ENCODE assay signal across 1 cellular context in genomic region chr21:27134513-27134912, GRCh38.
TF ChIP-seq lines count a peak whose summit lies in the region.

No MANE protein-coding gene starts in this region.

TF ChIP-seq in IMR-90, 13 proteins besides CTCF, POLR2A, EP300 and RAD21 (continued from another document):
- no peak for TF ChIP-seq ELK1 (IDR thresholded peaks at IDR 0.05; ENCODE audit: borderline replicate concordance, low read depth, low read length)
- TF ChIP-seq NFE2L2 (IDR thresholded peaks at IDR 0.05; ENCODE audit: low read depth, low read length): no peak
- no peak for TF ChIP-seq MAFK (IDR thresholded peaks at IDR 0.05; ENCODE audit: low read depth, low read length)
- no peak for TF ChIP-seq FOS (IDR thresholded peaks at IDR 0.05; ENCODE audit: low read depth, low read length)
- TF ChIP-seq CHD1 (IDR thresholded peaks at IDR 0.05; ENCODE audit: low read depth, low read length): no peak
- no peak for TF ChIP-seq USF2 (IDR thresholded peaks at IDR 0.05; ENCODE audit: low read depth, low read length)
- TF ChIP-seq RFX5 (IDR thresholded peaks at IDR 0.05; ENCODE audit: low read depth, low read length): no peak
- no peak for TF ChIP-seq MXI1 (IDR thresholded peaks at IDR 0.05; ENCODE audit: borderline replicate concordance, low read depth, low read length)
